Comparison of ENCODE assay signal across 17 cellular contexts in genomic region chr6:2625581-2625980, GRCh38.
"Had no signal": no experiment of that assay in that cellular context is flagged by ENCODE, and none has a peak within 500 bp of the region (broad histone marks: within the 10 kb centered on the region; RNA-seq: fewer than 3 reads in every experiment).

No MANE protein-coding gene starts in this region.

- H3K9me3 ChIP-seq: adrenal gland, body of pancreas had no signal

- ATAC-seq: activated naive CD4-positive, alpha-beta T cell treated with anti-CD3 and anti-CD28 coated beads, Interleukin-2, amount 50 U/mL, for 72 hours; activated T-cell treated with anti-CD3 and anti-CD28 coated beads, Interleukin-2, amount 50 U/mL, for 72 hours; body of pancreas; left lobe of liver; stimulated activated naive B cell treated with anti-CD40 and anti-IgM and Interleukin-4, amounts not matched to agents 10 μg/mL and 1 μg/mL and 100 μg/mL, for 72 hours had no signal

- H3K4me3 Mint-ChIP-seq: activated T-cell treated with anti-CD3 and anti-CD28 coated beads, Interleukin-2, amount 50 U/mL, for 72 hours; memory B cell; nephron; stimulated activated naive B cell treated with anti-CD40 and anti-IgM and Interleukin-4, amounts not matched to agents 10 μg/mL and 1 μg/mL and 100 μg/mL, for 72 hours had no signal

- H3K27ac Mint-ChIP-seq: activated naive CD4-positive, alpha-beta T cell treated with anti-CD3 and anti-CD28 coated beads, Interleukin-2, amount 50 U/mL, for 72 hours; activated T-cell treated with anti-CD3 and anti-CD28 coated beads, Interleukin-2, amount 50 U/mL, for 72 hours; memory B cell; stimulated activated naive B cell treated with anti-CD40 and anti-IgM and Interleukin-4, amounts not matched to agents 10 μg/mL and 1 μg/mL and 100 μg/mL, for 72 hours had no signal

- FAIRE-seq: colon, keratinocyte had no signal

- H3K27me3 ChIP-seq: adrenal gland, body of pancreas had no signal

- H3K4me1 ChIP-seq: body of pancreas had no signal

- H3K27ac ChIP-seq: body of pancreas had no signal

- H3K36me3 Mint-ChIP-seq: activated naive CD4-positive, alpha-beta T cell treated with anti-CD3 and anti-CD28 coated beads, Interleukin-2, amount 50 U/mL, for 72 hours; memory B cell; stimulated activated naive B cell treated with anti-CD40 and anti-IgM and Interleukin-4, amounts not matched to agents 10 μg/mL and 1 μg/mL and 100 μg/mL, for 72 hours had no signal

- H3K36me3 ChIP-seq: adrenal gland had no signal

- DNase-seq: activated CD4-positive, alpha-beta T cell treated with anti-CD3 and anti-CD28 coated beads, Interleukin-2, amount 50 U/mL, for 4 hours; activated gamma-delta T cell; activated T-cell treated with anti-CD3 and anti-CD28 coated beads, Interleukin-2, amount 50 U/mL, for 72 hours; adrenal gland; body of pancreas; central memory CD4-positive, alpha-beta T cell; foreskin fibroblast; hippocampal formation; stimulated activated naive B cell treated with anti-CD40 and anti-IgM and Interleukin-4, amounts not matched to agents 10 μg/mL and 1 μg/mL and 100 μg/mL, for 72 hours; SW 1271; T-helper 2 cell had no signal

- H3K4me1 Mint-ChIP-seq: memory B cell; stimulated activated naive B cell treated with anti-CD40 and anti-IgM and Interleukin-4, amounts not matched to agents 10 μg/mL and 1 μg/mL and 100 μg/mL, for 72 hours had no signal

- H3K9me3 Mint-ChIP-seq: activated naive CD4-positive, alpha-beta T cell treated with anti-CD3 and anti-CD28 coated beads, Interleukin-2, amount 50 U/mL, for 72 hours; activated T-cell treated with anti-CD3 and anti-CD28 coated beads, Interleukin-2, amount 50 U/mL, for 72 hours; memory B cell; nephron; stimulated activated naive B cell treated with anti-CD40 and anti-IgM and Interleukin-4, amounts not matched to agents 10 μg/mL and 1 μg/mL and 100 μg/mL, for 72 hours had no signal

- H3K4me3 ChIP-seq: adrenal gland, body of pancreas had no signal
